Comparison of ENCODE assay signal across 2 cellular contexts in genomic region chr4:76547167-76547760, GRCh38.
TF ChIP-seq lines count a peak whose summit lies in the region.

No MANE protein-coding gene starts in this region.

TF ChIP-seq in A549, 52 proteins besides CTCF, POLR2A, EP300 and RAD21 (continued from another document):
- TF ChIP-seq HES2 (IDR thresholded peaks at IDR 0.05) (no peak), USF2 (IDR thresholded peaks at IDR 0.05) (no peak), RARB (CRISPR knock-in tag; IDR thresholded peaks at IDR 0.05) (no peak), REST (IDR thresholded peaks at IDR 0.05) (no peak), ZSCAN20 (CRISPR knock-in tag; IDR thresholded peaks at IDR 0.05) (no peak), SREBF2 (IDR thresholded peaks at IDR 0.05) (no peak), CHD4 (IDR thresholded peaks at IDR 0.05; ENCODE audit: borderline replicate concordance) (no peak), TFCP2L1 (CRISPR knock-in tag; IDR thresholded peaks at IDR 0.05) (no peak), MAFK (IDR thresholded peaks at IDR 0.05; ENCODE audit: partially characterized antibody) (no peak), JUN (IDR thresholded peaks at IDR 0.05) (no peak), EHF (CRISPR knock-in tag; IDR thresholded peaks at IDR 0.05) (no peak)

TF ChIP-seq in HCT116, 20 proteins besides CTCF, POLR2A, EP300 and RAD21 (continued from another document):
- TF ChIP-seq ZBTB33 (IDR thresholded peaks at IDR 0.05; ENCODE audit: extremely low read depth, insufficient replicate concordance, low read length) (no peak), EGR1 (IDR thresholded peaks at IDR 0.05; ENCODE audit: low read depth) (no peak), FOSL1 (IDR thresholded peaks at IDR 0.05; ENCODE audit: low read depth) (no peak), SRF (IDR thresholded peaks at IDR 0.05; ENCODE audit: low read depth) (no peak), ZFX (IDR thresholded peaks at IDR 0.05) (no peak), EZH2 (IDR thresholded peaks at IDR 0.05) (no peak), ELF1 (IDR thresholded peaks at IDR 0.05; ENCODE audit: borderline replicate concordance, low read depth) (no peak), ZNF274 (IDR thresholded peaks at IDR 0.05; ENCODE audit: low read depth, low read length) (no peak), YY1 (IDR thresholded peaks at IDR 0.05; ENCODE audit: extremely low read depth, insufficient replicate concordance, low read depth, low read length) (no peak), ATF3 (IDR thresholded peaks at IDR 0.05) (no peak), POLR2AphosphoS5 (IDR thresholded peaks at IDR 0.05; ENCODE audit: low read depth, low read length) (no peak), TCF7L2 (IDR thresholded peaks at IDR 0.05; ENCODE audit: borderline replicate concordance, extremely low read depth, insufficient read depth, insufficient read length) (no peak), REST (IDR thresholded peaks at IDR 0.05; ENCODE audit: low read depth) (no peak), MAX (IDR thresholded peaks at IDR 0.05) (no peak)
